9 cellular contexts compared by ENCODE assay signal in genomic region chr15:67564590-67565345, GRCh38. TPM values are rescaled to one million over a fixed set of nuclear protein-coding genes. Genes with fewer than 3 reads are reported as not detected.
DNase-seq lines count a peak whose midpoint lies in the region; ATAC-seq, FAIRE-seq and TF ChIP-seq lines count a peak whose summit lies in the region.
"Had no signal": no experiment of that assay in that cellular context is flagged by ENCODE, and none has a peak within 500 bp of the region (broad histone marks: within the 10 kb centered on the region; RNA-seq: fewer than 3 reads in every experiment).

No MANE protein-coding gene starts in this region.

- H3K9me3 ChIP-seq in kidney (ENCODE audit: control insufficient read depth in 1 of 2, low read length in 2 of 2) = no peaks in the 10 kb centered on the region

- TF ChIP-seq CTCF in natural killer cell (IDR thresholded peaks at IDR 0.05) (no peak), kidney (IDR thresholded peaks at IDR 0.05; ENCODE audit: borderline replicate concordance, extremely low read depth, insufficient read depth) (no peak)

- H3K36me3 ChIP-seq in kidney (ENCODE audit: control insufficient read depth in 1 of 2, insufficient read depth in 2 of 2, low read length in 2 of 2) = no peaks in the 10 kb centered on the region

- no peaks in the 10 kb centered on the region for H3K4me1 ChIP-seq in kidney (ENCODE audit: control insufficient read depth in 1 of 2, insufficient read depth in 1 of 2, low read depth in 1 of 2, low read length in 2 of 2)

- H3K4me3 ChIP-seq in kidney (ENCODE audit: low read length in 2 of 2) = no peak overlapping the region

- peaks cover 3% of the 10 kb centered on the region for H3K36me3 Mint-ChIP-seq in natural killer cell

- FAIRE-seq in HTR-8/SVneo (lab: Jason Lieb, UNC) = no peak
- no peak for FAIRE-seq in kidney (lab: Jason Lieb, UNC)
- FAIRE-seq: H1 had no signal

- no peaks in the 10 kb centered on the region for H3K9me3 Mint-ChIP-seq in natural killer cell

- peak; percentile 94 for ATAC-seq in GM19035 (IDR thresholded peaks at IDR 0.05; ENCODE audit: unreplicated experiment)
- ATAC-seq in HG02610 (IDR thresholded peaks at IDR 0.05; ENCODE audit: unreplicated experiment) = peak; percentile 89
- peak; percentile 42 to 70 (median 55) for ATAC-seq in natural killer cell

- no peak overlapping the region for H3K9ac ChIP-seq in kidney (ENCODE audit: low read length in 2 of 2)

- H3K4me3 Mint-ChIP-seq in natural killer cell = no peak overlapping the region

- DNase-seq in KBM-7 (peak; percentile 92), natural killer cell (no peak), HTR-8/SVneo (ENCODE audit: insufficient read length, low spot score) (no peak), NCI-H1105 treated with DMSO at 0.1 percent for 48 hours (lab: John Stamatoyannopoulos, UW) (no peak), kidney (no peak)
- DNase-seq: head of caudate nucleus had no signal

- peak overlapping the region; percentile 13 to 37 for H3K27ac Mint-ChIP-seq in natural killer cell

- H3K27ac ChIP-seq in kidney (ENCODE audit: low read depth in 2 of 2, low read length in 2 of 2) = no peak overlapping the region

- H3K4me1 Mint-ChIP-seq in natural killer cell = peaks cover 6 to 20% of the 10 kb centered on the region in 2 donors

- H3K27me3 Mint-ChIP-seq in natural killer cell (ENCODE audit: low read depth in 2 of 2) = no peaks in the 10 kb centered on the region

- intact Hi-C loops in natural killer cell (cut with micrococcal nuclease) = no loop called here
- intact Hi-C loops in kidney (cut with DNase I) = no loop called here

- in situ Hi-C loops in KBM-7 (cut with MboI; ENCODE audit: low pct_unique_long_range_greater_than_20kb, low sequenced_read_pairs) = no loop called here

RNA-seq across cellular contexts. Expression of gene MAP2K5, which starts 22.3 kb away (rescaled TPM):
- 10 to 100 TPM; 25.6 to 32.6 (median 29.2) TPM for total RNA-seq in natural killer cell
- total RNA-seq in kidney = 18.6 TPM
- polyA plus RNA-seq in kidney (ENCODE audit: insufficient read depth, low read depth, low replicate concordance) = 14.1 TPM

RNA-seq across cellular contexts. Expression of gene C15orf61, which starts 43.8 kb away (rescaled TPM):
- total RNA-seq in natural killer cell (10 to 100 TPM in 2 of 3 donors, 1 to 10 TPM in 1; 8.7 to 16.4 (median 12.6) TPM), kidney (5.5 TPM)
- polyA plus RNA-seq in kidney (ENCODE audit: insufficient read depth, low read depth, low replicate concordance) = 8.7 TPM
